Comparison of ENCODE assay signal across 20 cellular contexts in the genomic region with DNA sequence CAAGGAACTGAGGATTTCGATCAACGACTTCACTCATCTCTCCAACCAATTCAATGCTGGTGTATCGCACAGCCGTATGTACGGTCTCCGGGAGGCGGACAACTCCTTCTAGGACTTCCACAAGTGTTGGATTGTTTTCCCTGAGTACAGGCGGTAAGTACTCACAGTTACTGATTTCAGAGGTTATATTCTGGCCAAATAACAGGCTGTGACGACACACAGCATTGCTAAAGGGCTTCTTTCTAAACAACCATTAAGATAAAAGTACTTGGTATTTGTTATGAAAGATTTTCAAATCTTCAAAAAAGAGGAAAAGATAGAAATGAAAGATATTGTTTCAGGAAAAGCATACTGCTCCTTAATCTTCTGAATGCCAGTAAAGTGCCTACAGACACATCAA.
"Had no signal": no experiment of that assay in that cellular context is flagged by ENCODE, and none has a peak within 500 bp of the region (broad histone marks: within the 10 kb centered on the region; RNA-seq: fewer than 3 reads in every experiment).

No MANE protein-coding gene starts in this region.

- H3K4me3 ChIP-seq: MG63, SJSA1, SK-N-MC had no signal

- H3K4me1 ChIP-seq: SJSA1 had no signal

- DNase-seq: KBM-7, MG63, NCI-H1092, NCI-H1105 treated with DMSO at 0.1 percent for 48 hours, NCI-H1417 treated with DMSO at 0.1 percent for 48 hours, NCI-H146, NCI-H1694 treated with DMSO at 0.1 percent for 48 hours, NCI-H1930, NCI-H2081, NCI-H2107, NCI-H2227 treated with DMSO at 0.1 percent for 48 hours, NCI-H524, NCI-H526 treated with DMSO at 0.1 percent for 48 hours, NCI-H748 treated with DMSO at 0.1 percent for 48 hours, Right ventricle myocardium superior, RPMI8226, SIG-M5 had no signal

- H3K27me3 ChIP-seq: MG63, SJSA1 had no signal

- H3K27ac ChIP-seq: HL-60, SJSA1, SK-N-MC had no signal

- H3K9me3 ChIP-seq: MG63, SJSA1 had no signal
